In genomic region chr11:2892215-2893020, GRCh38 we compare ENCODE assay signal across 8 cellular contexts. TPM values are rescaled to one million over a fixed set of nuclear protein-coding genes. Genes with fewer than 3 reads are reported as not detected.
DNase-seq lines count a peak whose midpoint lies in the region; ATAC-seq and TF ChIP-seq lines count a peak whose summit lies in the region.

No MANE protein-coding gene starts in this region.

- no peak for TF ChIP-seq POLR2A in lower leg skin (IDR thresholded peaks at IDR 0.05)

- H3K4me1 ChIP-seq in left ventricle myocardium inferior: peaks cover 36% of the 10 kb centered on the region

- H3K9me3 ChIP-seq in left ventricle myocardium inferior (replicated peaks): no peaks in the 10 kb centered on the region

- H3K27ac Mint-ChIP-seq in activated naive CD8-positive, alpha-beta T cell treated with anti-CD3 and anti-CD28 coated beads, Interleukin-2, amount 50 U/mL, for 24 hours: peak overlapping the region; percentile 13

- H3K27ac ChIP-seq in left ventricle myocardium inferior (replicated peaks): peak overlapping the region; percentile 72

- WGBS in lower leg skin, 2 donors: 6 to 9% methylated on average over 33 to 36 of the region's 36 CpGs

- peaks cover 18% of the 10 kb centered on the region for H3K4me1 Mint-ChIP-seq in activated naive CD8-positive, alpha-beta T cell treated with anti-CD3 and anti-CD28 coated beads, Interleukin-2, amount 50 U/mL, for 24 hours

- H3K27me3 ChIP-seq in left ventricle myocardium inferior (ENCODE audit: low read depth): no peaks in the 10 kb centered on the region

- no peaks in the 10 kb centered on the region for H3K27me3 Mint-ChIP-seq in activated naive CD8-positive, alpha-beta T cell treated with anti-CD3 and anti-CD28 coated beads, Interleukin-2, amount 50 U/mL, for 24 hours

- no peaks in the 10 kb centered on the region for H3K36me3 ChIP-seq in left ventricle myocardium inferior

- DNase-seq in DMS79 treated with DMSO at 0.1 percent for 48 hours (lab: John Stamatoyannopoulos, UW) (peak; percentile 53), left ventricle myocardium inferior (peak; percentile 54), sciatic nerve (ENCODE audit: low spot score) (peak; percentile 86), lower leg skin (ENCODE audit: low spot score in 2 of 2) (no peak)
- DNase-seq in activated naive CD8-positive, alpha-beta T cell treated with anti-CD3 and anti-CD28 coated beads, Interleukin-2, amount 50 U/mL, for 24 hours: peak; percentile 74

- H3K36me3 Mint-ChIP-seq in activated naive CD8-positive, alpha-beta T cell treated with anti-CD3 and anti-CD28 coated beads, Interleukin-2, amount 50 U/mL, for 24 hours (ENCODE audit: low read depth): no peaks in the 10 kb centered on the region

- TF ChIP-seq RAD21 in Ishikawa (IDR thresholded peaks at IDR 0.05; ENCODE audit: low read depth): peak; percentile 86

- peak; percentile 74 for ATAC-seq in SK-N-SH treated with all-trans-retinoic acid at 6 μM for 48 hours
- ATAC-seq in activated naive CD8-positive, alpha-beta T cell treated with anti-CD3 and anti-CD28 coated beads, Interleukin-2, amount 50 U/mL, for 24 hours: peak; percentile 47
- ATAC-seq in sciatic nerve: peak; percentile 67
- no peak for ATAC-seq in HG02840 (IDR thresholded peaks at IDR 0.05; ENCODE audit: low FRiP score, unreplicated experiment)

- H3K4me3 Mint-ChIP-seq in activated naive CD8-positive, alpha-beta T cell treated with anti-CD3 and anti-CD28 coated beads, Interleukin-2, amount 50 U/mL, for 24 hours: peak overlapping the region; percentile 76

- no peak for TF ChIP-seq EP300 in Ishikawa (IDR thresholded peaks at IDR 0.05; ENCODE audit: borderline replicate concordance)

- intact Hi-C loops in left ventricle myocardium inferior (cut with micrococcal nuclease) (loop anchor here (10.0 kb wide), 1 partner anchor 708 kb away; no protein-coding TSS in a partner anchor), sciatic nerve (cut with DNase I) (loop anchor here (10.0 kb wide), 1 partner anchor 588 kb away; the partner anchor contains the start of genes C11orf21 and TSPAN32), lower leg skin (cut with DNase I; ENCODE audit: low total_unique reads) (loop anchor here (10.0 kb wide), 1 partner anchor 698 kb away; no protein-coding TSS in a partner anchor)

- no peaks in the 10 kb centered on the region for H3K9me3 Mint-ChIP-seq in activated naive CD8-positive, alpha-beta T cell treated with anti-CD3 and anti-CD28 coated beads, Interleukin-2, amount 50 U/mL, for 24 hours

- TF ChIP-seq CTCF in left ventricle myocardium inferior (IDR thresholded peaks at IDR 0.05; ENCODE audit: borderline replicate concordance) (peak; percentile 91), lower leg skin (IDR thresholded peaks at IDR 0.05) (peak in 1 of 3 donors; percentile 66)

- H3K4me3 ChIP-seq in left ventricle myocardium inferior: peak overlapping the region; percentile 67
- H3K4me3 ChIP-seq in lower leg skin (ENCODE audit: low read depth, poor library complexity, severe bottlenecking): no peak overlapping the region

TF ChIP-seq in Ishikawa, 13 proteins besides CTCF, POLR2A, EP300 and RAD21 (continues in another document):
- TF ChIP-seq ZBTB7A (IDR thresholded peaks at IDR 0.05; ENCODE audit: low read depth) (peak; percentile 100), TEAD4 (IDR thresholded peaks at IDR 0.05) (no peak), USF1 (IDR thresholded peaks at IDR 0.05) (no peak), NFIC (IDR thresholded peaks at IDR 0.05) (no peak; the same call in 1 of the 2 replicates), FOXM1 (IDR thresholded peaks at IDR 0.05; ENCODE audit: borderline replicate concordance, low read depth) (no peak), CEBPB (IDR thresholded peaks at IDR 0.05) (no peak), EGR1 (IDR thresholded peaks at IDR 0.05) (no peak), CREB1 (IDR thresholded peaks at IDR 0.05; ENCODE audit: low read depth) (no peak), TCF12 (IDR thresholded peaks at IDR 0.05; ENCODE audit: low read depth) (no peak), REST (IDR thresholded peaks at IDR 0.05; ENCODE audit: low read depth) (no peak)

TF ChIP-seq in SK-N-SH treated with all-trans-retinoic acid at 6 μM for 48 hours, 23 proteins besides CTCF, POLR2A, EP300 and RAD21:
- TF ChIP-seq PATZ1 (CRISPR knock-in tag; IDR thresholded peaks at IDR 0.05; ENCODE audit: borderline replicate concordance) (no peak), ZNF70 (CRISPR knock-in tag; IDR thresholded peaks at IDR 0.05) (no peak), PPARA (CRISPR knock-in tag; IDR thresholded peaks at IDR 0.05; ENCODE audit: borderline replicate concordance) (no peak), CSDC2 (CRISPR knock-in tag; IDR thresholded peaks at IDR 0.05) (no peak), POU6F1 (CRISPR knock-in tag; IDR thresholded peaks at IDR 0.05; ENCODE audit: borderline replicate concordance, low read depth) (no peak), TOX (CRISPR knock-in tag; IDR thresholded peaks at IDR 0.05; ENCODE audit: borderline replicate concordance) (no peak), OSR1 (CRISPR knock-in tag; IDR thresholded peaks at IDR 0.05) (no peak), TCF4 (CRISPR knock-in tag; IDR thresholded peaks at IDR 0.05; ENCODE audit: borderline replicate concordance) (no peak), CSRNP3 (CRISPR knock-in tag; IDR thresholded peaks at IDR 0.05) (no peak), ISL1 (CRISPR knock-in tag; IDR thresholded peaks at IDR 0.05) (no peak), ZFP30 (CRISPR knock-in tag; IDR thresholded peaks at IDR 0.05) (no peak), ARNTL (CRISPR knock-in tag; IDR thresholded peaks at IDR 0.05; ENCODE audit: borderline replicate concordance, low read depth) (no peak), ZNF8 (CRISPR knock-in tag; IDR thresholded peaks at IDR 0.05) (no peak), GLIS3 (CRISPR knock-in tag; IDR thresholded peaks at IDR 0.05) (no peak), ZNF565 (CRISPR knock-in tag; conservative IDR thresholded peaks at IDR 0.05; ENCODE audit: low read depth) (no peak), ZC3H10 (CRISPR knock-in tag; IDR thresholded peaks at IDR 0.05) (no peak), SNAI2 (CRISPR knock-in tag; IDR thresholded peaks at IDR 0.05) (no peak)

RNA-seq across cellular contexts. Expression of gene CDKN1C, which starts 6.8 kb away (rescaled TPM):
- total RNA-seq in left ventricle myocardium inferior (33.0 TPM), sciatic nerve (186 TPM), lower leg skin (10 to 100 TPM; 27.1 to 52.7 (median 31.4) TPM)

RNA-seq across cellular contexts. Expression of gene PHLDA2, which starts 36.8 kb away (rescaled TPM):
- total RNA-seq in left ventricle myocardium inferior (not detected), sciatic nerve (7.5 TPM), lower leg skin (10 to 100 TPM in 1 of 4 donors, 1 to 10 TPM in 3; 5.1 to 16.0 (median 7.4) TPM)

Comparison
In these comparisons a context has a peak if more than half of its experiments do, and no peak if none do; other contexts are left out.
1. DNase-seq: peak in DMS79 treated with DMSO at 0.1 percent for 48 hours (single experiment), activated naive CD8-positive, alpha-beta T cell treated with anti-CD3 and anti-CD28 coated beads, Interleukin-2, amount 50 U/mL, for 24 hours (single experiment), left ventricle myocardium inferior (single experiment) and sciatic nerve (single experiment); none in lower leg skin (0 of 2).